Comparison of ENCODE assay signal across 8 cellular contexts in genomic region chr1:85297855-85298629, GRCh38. TPM values are rescaled to one million over a fixed set of nuclear protein-coding genes. Genes with fewer than 3 reads are reported as not detected.
DNase-seq lines count a peak whose midpoint lies in the region; ATAC-seq and TF ChIP-seq lines count a peak whose summit lies in the region.

No MANE protein-coding gene starts in this region.

- H3K27ac Mint-ChIP-seq in CD4-positive, alpha-beta T cell, result peak overlapping the region; percentile 19
- H3K27ac Mint-ChIP-seq in T-helper 2 cell treated with Interferon-gamma antibody and Interleukin-4, amounts not matched to agents 5 μg/mL and 100 μg/mL, for 36 hours, result no peak overlapping the region

- peak; percentile 87 for ATAC-seq in CD4-positive, alpha-beta T cell (ENCODE audit: poor library complexity)
- ATAC-seq in GM21367 (IDR thresholded peaks at IDR 0.05; ENCODE audit: unreplicated experiment) (peak; percentile 88), lung (ENCODE audit: insufficient read depth, low FRiP score) (peak; percentile 63)

- no peaks in the 10 kb centered on the region for H3K9me3 ChIP-seq in CD4-positive, alpha-beta T cell (ENCODE audit: control insufficient read depth, low read length)
- H3K9me3 ChIP-seq in lung (ENCODE audit: control insufficient read depth in 2 of 2, insufficient read depth in 1 of 2, low read length in 1 of 2) (no peaks in the 10 kb centered on the region), BE2C (no peaks in the 10 kb centered on the region)

- POLR2A ChIA-PET in CD4-positive, alpha-beta T cell (lab: Charles Lee), result no interaction called here

- 29 to 62% methylated on average over 11 of the region's 11 CpGs for WGBS in lung, 2 donors

- H3K4me1 Mint-ChIP-seq in CD4-positive, alpha-beta T cell (ENCODE audit: low read depth), result peaks cover 10% of the 10 kb centered on the region
- peaks cover 9% of the 10 kb centered on the region for H3K4me1 Mint-ChIP-seq in T-helper 2 cell treated with Interferon-gamma antibody and Interleukin-4, amounts not matched to agents 5 μg/mL and 100 μg/mL, for 36 hours (ENCODE audit: low read depth)

- H3K27me3 ChIP-seq in CD4-positive, alpha-beta T cell (ENCODE audit: control insufficient read depth, insufficient read depth, low read length), result no peaks in the 10 kb centered on the region
- H3K27me3 ChIP-seq in brain microvascular endothelial cell (replicated peaks) (no peaks in the 10 kb centered on the region), lung (ENCODE audit: control insufficient read depth, insufficient read depth) (no peaks in the 10 kb centered on the region), BE2C (no peaks in the 10 kb centered on the region)

- H3K4me1 ChIP-seq in lung (ENCODE audit: control insufficient read depth in 2 of 2, insufficient read depth in 2 of 2, low read length in 2 of 2) (peaks cover 5 to 14% of the 10 kb centered on the region in 2 donors), BE2C (no peaks in the 10 kb centered on the region)

- CTCF ChIA-PET in CD4-positive, alpha-beta T cell (lab: Charles Lee), result interaction anchor here (1.6 kb wide), 1 partner anchor 18 kb away, joined by 3 read pairs; no protein-coding TSS in a partner anchor

- H3K9me3 Mint-ChIP-seq in CD4-positive, alpha-beta T cell, result no peaks in the 10 kb centered on the region
- H3K9me3 Mint-ChIP-seq in T-helper 2 cell treated with Interferon-gamma antibody and Interleukin-4, amounts not matched to agents 5 μg/mL and 100 μg/mL, for 36 hours, result no peaks in the 10 kb centered on the region

- no peaks in the 10 kb centered on the region for H3K36me3 ChIP-seq in brain microvascular endothelial cell (replicated peaks)
- H3K36me3 ChIP-seq in lung (ENCODE audit: control insufficient read depth in 2 of 2, insufficient read depth in 2 of 2, low read length in 2 of 2), result no peaks in the 10 kb centered on the region
- no peaks in the 10 kb centered on the region for H3K36me3 ChIP-seq in BE2C

- no peaks in the 10 kb centered on the region for H3K36me3 Mint-ChIP-seq in CD4-positive, alpha-beta T cell (ENCODE audit: low read depth)
- no peaks in the 10 kb centered on the region for H3K36me3 Mint-ChIP-seq in T-helper 2 cell treated with Interferon-gamma antibody and Interleukin-4, amounts not matched to agents 5 μg/mL and 100 μg/mL, for 36 hours (ENCODE audit: low read depth)

- no peak overlapping the region for H3K27ac ChIP-seq in CD4-positive, alpha-beta T cell (ENCODE audit: low read depth, low read length)
- H3K27ac ChIP-seq in brain microvascular endothelial cell (peak overlapping the region; percentile 79), lung (ENCODE audit: low read depth in 1 of 2, low read length in 1 of 2) (peak overlapping the region in 1 of 2 donors; percentile 91)

- no peak overlapping the region for H3K4me3 Mint-ChIP-seq in CD4-positive, alpha-beta T cell
- H3K4me3 Mint-ChIP-seq in T-helper 2 cell treated with Interferon-gamma antibody and Interleukin-4, amounts not matched to agents 5 μg/mL and 100 μg/mL, for 36 hours, result peak overlapping the region; percentile 6

- in situ Hi-C loops in brain microvascular endothelial cell (cut with HindIII; ENCODE audit: low pct_ligation_motif_present, low sequenced_read_pairs), result no loop called here

- DNase-seq in CD4-positive, alpha-beta T cell, result peak in 7 of 10 experiments; percentile 16 to 37 (median 29)
- DNase-seq in HS-27A (ENCODE audit: low read depth), result peak; percentile 98
- DNase-seq in T-helper 2 cell treated with Interferon-gamma antibody and Interleukin-4, amounts not matched to agents 5 μg/mL and 100 μg/mL, for 36 hours (ENCODE audit: low spot score), result peak; percentile 87
- DNase-seq in brain microvascular endothelial cell, result peak; percentile 96
- DNase-seq in lung (ENCODE audit: low spot score), result peak; percentile 52
- DNase-seq in stimulated activated CD8-positive, alpha-beta memory T cell treated with anti-CD3 and anti-CD28 coated beads, Interleukin-15, amount 100 ng/mL, for 4 hours (ENCODE audit: low read depth in 2 of 2), result peak; percentile 49 to 66
- no peak for DNase-seq in BE2C

- H3K27me3 Mint-ChIP-seq in CD4-positive, alpha-beta T cell, result no peaks in the 10 kb centered on the region
- H3K27me3 Mint-ChIP-seq in T-helper 2 cell treated with Interferon-gamma antibody and Interleukin-4, amounts not matched to agents 5 μg/mL and 100 μg/mL, for 36 hours (ENCODE audit: low read depth), result peaks cover 33% of the 10 kb centered on the region

- H3K4me3 ChIP-seq in brain microvascular endothelial cell (ENCODE audit: low read depth, low read length) (peak overlapping the region; percentile 6), lung (no peak overlapping the region), BE2C (ENCODE audit: low read depth, low read length) (no peak overlapping the region)

- TF ChIP-seq CTCF in CD4-positive, alpha-beta T cell (IDR thresholded peaks at IDR 0.05), result no peak
- TF ChIP-seq CTCF in brain microvascular endothelial cell (IDR thresholded peaks at IDR 0.05; ENCODE audit: low read depth, low read length, missing control alignments) (no peak), lung (IDR thresholded peaks at IDR 0.05; ENCODE audit: control extremely low read depth, extremely low read depth) (no peak), BE2C (IDR thresholded peaks at IDR 0.05; ENCODE audit: low read depth, low read length) (no peak)

- intact Hi-C loops in CD4-positive, alpha-beta T cell (cut with DNase I, micrococcal nuclease), result no loop called here

RNA-seq across cellular contexts. Expression of gene BCL10, which starts 21.6 kb away (rescaled TPM):
- total RNA-seq in CD4-positive, alpha-beta T cell, result 10 to 100 TPM; 50.0 to 52.0 TPM
- total RNA-seq in lung, result 10 to 100 TPM; 26.2 to 32.3 TPM
- 10 to 100 TPM in 1 of 2 donors, 1 to 10 TPM in 1; 9.9 to 11.3 TPM for polyA plus RNA-seq in lung
- polyA plus RNA-seq in BE2C (2012; ENCODE audit: insufficient read depth, insufficient read length, low read depth), result 8.4 TPM

RNA-seq across cellular contexts. Expression of gene C1orf52, which starts 38.6 kb away (rescaled TPM):
- 10 to 100 TPM; 62.4 to 66.6 TPM for total RNA-seq in CD4-positive, alpha-beta T cell
- total RNA-seq in lung, result 10 to 100 TPM; 20.9 to 38.2 TPM
- 10 to 100 TPM; 18.8 to 35.7 TPM for polyA plus RNA-seq in lung
- 56.7 TPM for polyA plus RNA-seq in BE2C (2012; ENCODE audit: insufficient read depth, insufficient read length, low read depth)
